Comparison of ENCODE assay signal across 15 cellular contexts in the genomic region with DNA sequence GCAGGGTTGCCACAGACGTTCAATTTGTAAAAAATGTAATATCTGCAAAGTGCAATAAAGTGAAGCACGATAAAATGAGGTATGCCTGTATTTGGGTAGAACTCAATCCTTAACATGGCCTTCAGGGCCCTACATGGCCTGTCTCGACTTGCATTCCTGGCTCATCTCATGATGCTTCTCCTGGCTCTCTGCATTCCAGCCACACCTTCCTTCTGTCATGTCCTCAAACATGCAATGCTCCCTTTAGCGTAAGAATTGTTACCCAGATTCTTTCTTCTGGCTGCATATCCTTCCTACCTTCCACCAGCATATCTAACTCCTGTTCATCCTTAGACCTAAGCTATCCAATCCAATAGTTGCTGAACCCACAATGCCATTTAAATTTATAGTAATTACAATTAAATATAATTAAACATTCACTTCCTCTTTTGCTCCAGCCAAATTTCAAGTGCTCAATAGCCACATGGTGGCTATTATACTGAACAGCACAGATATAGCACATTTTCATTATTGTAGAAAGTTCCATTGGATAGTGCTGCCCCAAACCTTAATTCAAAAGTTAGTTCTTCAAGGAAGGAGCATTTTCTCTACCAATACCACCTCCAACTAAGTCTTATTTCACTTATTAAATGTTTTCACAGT.
"Had no signal": no experiment of that assay in that cellular context is flagged by ENCODE, and none has a peak within 500 bp of the region (broad histone marks: within the 10 kb centered on the region; RNA-seq: fewer than 3 reads in every experiment).

No MANE protein-coding gene starts in this region.

- H3K9ac ChIP-seq: parathyroid adenoma had no signal

- H3K27ac ChIP-seq: brain microvascular endothelial cell, coronary artery, parathyroid adenoma, right lobe of liver, thoracic aorta had no signal

- H3K36me3 ChIP-seq: brain microvascular endothelial cell had no signal

- DNase-seq: activated CD4-positive, alpha-beta T cell treated with anti-CD3 and anti-CD28 coated beads for 36 hours; activated CD8-positive, alpha-beta T cell treated with anti-CD3 and anti-CD28 coated beads for 36 hours; activated naive CD4-positive, alpha-beta T cell treated with anti-CD3 and anti-CD28 coated beads for 36 hours; activated naive CD8-positive, alpha-beta T cell treated with anti-CD3 and anti-CD28 coated beads, Interleukin-2, amount 50 U/mL, for 24 hours; activated T-cell treated with anti-CD3 and anti-CD28 coated beads, Interleukin-2, amount 50 U/mL, for 24 hours; aorta; brain microvascular endothelial cell; left cardiac atrium; natural killer cell; right lobe of liver; stimulated activated CD4-positive, alpha-beta T cell treated with anti-CD3 and anti-CD28 coated beads, Interleukin-4, amount 100 ng/mL, for 4 hours; stimulated activated naive B cell treated with anti-CD40 and anti-IgM and Interleukin-4, amounts not matched to agents 10 μg/mL and 1 μg/mL and 100 μg/mL, for 72 hours had no signal

- H3K27me3 ChIP-seq: brain microvascular endothelial cell, right lobe of liver had no signal

- H3K4me3 ChIP-seq: coronary artery, right lobe of liver, thoracic aorta had no signal

- ATAC-seq: activated CD4-positive, alpha-beta T cell treated with anti-CD3 and anti-CD28 coated beads for 36 hours; activated CD8-positive, alpha-beta T cell treated with anti-CD3 and anti-CD28 coated beads for 36 hours; activated naive CD8-positive, alpha-beta T cell treated with anti-CD3 and anti-CD28 coated beads, Interleukin-2, amount 50 U/mL, for 24 hours; left cardiac atrium; natural killer cell; right lobe of liver; stimulated activated naive B cell treated with anti-CD40 and anti-IgM and Interleukin-4, amounts not matched to agents 10 μg/mL and 1 μg/mL and 100 μg/mL, for 72 hours had no signal

- H3K4me1 ChIP-seq: parathyroid adenoma, right lobe of liver had no signal

- H2AFZ ChIP-seq: parathyroid adenoma had no signal

- H3K79me2 ChIP-seq: parathyroid adenoma had no signal

- H3K9me3 ChIP-seq: right lobe of liver, thoracic aorta had no signal
